8 cellular contexts compared by ENCODE assay signal in genomic region chr17:40362696-40363479, GRCh38. TPM values are rescaled to one million over a fixed set of nuclear protein-coding genes. Genes with fewer than 3 reads are reported as not detected.
DNase-seq lines count a peak whose midpoint lies in the region; ATAC-seq and TF ChIP-seq lines count a peak whose summit lies in the region.

No MANE protein-coding gene starts in this region.

- H3K4me2 ChIP-seq in HCT116 (ENCODE audit: low read length), result peak overlapping the region; percentile 73

- H3K4me3 ChIP-seq in GM08714 (ENCODE audit: low read length), result peak overlapping the region; percentile 60; the same call in 1 of the 2 replicates
- H3K4me3 ChIP-seq in HCT116 (replicated peaks in 1 of 2; ENCODE audit: low read depth in 1 of 2, low read length in 2 of 2), result peak overlapping the region; percentile 42 to 55
- peak overlapping the region; percentile 57 for H3K4me3 ChIP-seq in WERI-Rb-1 (ENCODE audit: low read depth, low read length)
- peak overlapping the region; percentile 54 to 64 for H3K4me3 ChIP-seq in cardiac fibroblast (replicated peaks in 1 of 2; ENCODE audit: low read depth in 2 of 2, low read length in 2 of 2)

- H3K9me3 ChIP-seq in HCT116 (ENCODE audit: control insufficient read depth in 1 of 2, insufficient read depth in 1 of 2, low read depth in 1 of 2, low read length in 2 of 2) (no peaks in the 10 kb centered on the region), WERI-Rb-1 (ENCODE audit: severe bottlenecking) (no peaks in the 10 kb centered on the region)

- RAD21 ChIA-PET in HCT116 (lab: Charles Lee; ENCODE audit: low non-redundant PET in 1 of 2, low total read pairs in 2 of 2, uncharacterized antibody in 2 of 2, unreplicated experiment in 2 of 2), result interaction anchor here (1.0 to 2.5 kb wide), 4 partner anchors 170 to 197 kb away, joined by 3 to 9 read pairs (median 4); no protein-coding TSS in a partner anchor

- no peaks in the 10 kb centered on the region for H3K9me2 ChIP-seq in HCT116 (ENCODE audit: insufficient read depth)

- DNase-seq in HCT116 (ENCODE audit: low read depth, low spot score) (peak; percentile 54), NCI-H1694 treated with DMSO at 0.1 percent for 48 hours (lab: John Stamatoyannopoulos, UW) (peak; percentile 58), WERI-Rb-1 (peak; percentile 97), cardiac fibroblast (ENCODE audit: low read depth in 2 of 2) (peak; percentile 76 to 79), left lobe of liver (ENCODE audit: low spot score) (peak; percentile 77)
- DNase-seq in stimulated activated CD4-positive, alpha-beta T cell treated with anti-CD3 and anti-CD28 coated beads, TNF-alpha, amount 100 ng/mL, for 48 hours (ENCODE audit: low read depth in 3 of 3), result peak; percentile 72 to 87 (median 83)

- no TSS peak for BruUV-seq in HCT116 (replicated peaks; lab: Mats Ljungman, UMichigan)

- peak; percentile 88 for TF ChIP-seq RAD21 in HCT116 (IDR thresholded peaks at IDR 0.05; ENCODE audit: low read depth)

- H3K79me2 ChIP-seq in HCT116 (ENCODE audit: insufficient read depth, low read length), result no peaks in the 10 kb centered on the region

- intact Hi-C loops in HCT116 (cut with micrococcal nuclease), result loop anchor here (1.0 kb wide), 1 partner anchor 197 kb away; no protein-coding TSS in a partner anchor

- no peaks in the 10 kb centered on the region for H3K36me3 ChIP-seq in HCT116 (ENCODE audit: control insufficient read depth in 1 of 2, insufficient read depth in 2 of 2, low read length in 2 of 2)
- H3K36me3 ChIP-seq in WERI-Rb-1, result peaks cover 3% of the 10 kb centered on the region; the same call in 1 of the 2 replicates

- H2AFZ ChIP-seq in HCT116 (ENCODE audit: low read depth, low read length, poor library complexity, severe bottlenecking), result peak overlapping the region; percentile 48

- peaks cover 4 to 31% of the 10 kb centered on the region in 2 experiments; a peak in 3 of 4 replicates for H3K4me1 ChIP-seq in HCT116 (ENCODE audit: control insufficient read depth in 1 of 2, insufficient read depth in 2 of 2, low read length in 2 of 2)

- POLR2A ChIA-PET in HCT116 (lab: Charles Lee), result interaction anchor here (1.7 kb wide), 1 partner anchor 198 kb away, joined by 6 read pairs; no protein-coding TSS in a partner anchor

- H3K27me3 ChIP-seq in HCT116 (ENCODE audit: insufficient read depth, low read length), result no peaks in the 10 kb centered on the region
- no peaks in the 10 kb centered on the region for H3K27me3 ChIP-seq in WERI-Rb-1 (ENCODE audit: insufficient read depth, low read depth, severe bottlenecking)

- peak overlapping the region; percentile 67; the same call in 1 of the 2 replicates for H3K27ac ChIP-seq in HCT116 (ENCODE audit: low read depth, low read length)
- H3K27ac ChIP-seq in WERI-Rb-1, result peak overlapping the region; percentile 49

- no peak for TF ChIP-seq POLR2A in HCT116 (IDR thresholded peaks at IDR 0.05; ENCODE audit: borderline replicate concordance, extremely low read depth, insufficient read depth, insufficient read length)

- peak overlapping the region; percentile 60 for H3K9ac ChIP-seq in HCT116 (ENCODE audit: low read length)

- ATAC-seq in HCT116 (peak; percentile 90), left lobe of liver (peak; percentile 81), GM18870 (IDR thresholded peaks at IDR 0.05; ENCODE audit: unreplicated experiment) (no peak)

- CTCF ChIA-PET in HCT116 (lab: Charles Lee), result interaction anchor here (0.8 to 4.2 kb wide), 6 partner anchors 18 to 197 kb away, joined by 3 to 34 read pairs (median 8); no protein-coding TSS in a partner anchor

- H4K20me1 ChIP-seq in HCT116 (ENCODE audit: insufficient read depth), result no peaks in the 10 kb centered on the region

- TF ChIP-seq CTCF in HCT116 (IDR thresholded peaks at IDR 0.05 in 2 of 3, conservative IDR thresholded peaks at IDR 0.05 in 1 of 3; ENCODE audit: borderline replicate concordance in 1 of 3, insufficient read depth in 1 of 3, low read depth in 2 of 3, low read length in 2 of 3) (peak; percentile 80 to 90 (median 87)), WERI-Rb-1 (IDR thresholded peaks at IDR 0.05; ENCODE audit: low read depth, low read length) (peak; percentile 96), cardiac fibroblast (IDR thresholded peaks at IDR 0.05; ENCODE audit: low read depth, low read length) (peak; percentile 76)

TF ChIP-seq in HCT116, 20 proteins besides CTCF, POLR2A, EP300 and RAD21:
- TF ChIP-seq ELF1 (IDR thresholded peaks at IDR 0.05; ENCODE audit: borderline replicate concordance, low read depth) (no peak; the same call in 1 of the 2 replicates), SIN3A (IDR thresholded peaks at IDR 0.05; ENCODE audit: low read depth) (no peak; the same call in 1 of the 2 replicates), TCF7L2 (IDR thresholded peaks at IDR 0.05; ENCODE audit: borderline replicate concordance, extremely low read depth, insufficient read depth, insufficient read length) (no peak), SP1 (IDR thresholded peaks at IDR 0.05; ENCODE audit: low read depth) (no peak), FOSL1 (IDR thresholded peaks at IDR 0.05; ENCODE audit: low read depth) (no peak), CEBPB (IDR thresholded peaks at IDR 0.05; ENCODE audit: low read depth) (no peak), SRF (IDR thresholded peaks at IDR 0.05; ENCODE audit: low read depth) (no peak), YY1 (IDR thresholded peaks at IDR 0.05; ENCODE audit: extremely low read depth, insufficient replicate concordance, low read depth, low read length) (peak; percentile 61), EGR1 (IDR thresholded peaks at IDR 0.05; ENCODE audit: low read depth) (no peak; the same call in 1 of the 2 replicates), EZH2phosphoT487 (IDR thresholded peaks at IDR 0.05; ENCODE audit: borderline replicate concordance) (no peak), ZBTB33 (IDR thresholded peaks at IDR 0.05; ENCODE audit: extremely low read depth, insufficient replicate concordance, low read length) (peak; percentile 89), POLR2AphosphoS5 (IDR thresholded peaks at IDR 0.05; ENCODE audit: low read depth, low read length) (peak; percentile 66), CBX3 (IDR thresholded peaks at IDR 0.05; ENCODE audit: low read depth) (peak; percentile 88; the same call in 1 of the 2 replicates), EZH2 (IDR thresholded peaks at IDR 0.05) (no peak), ATF3 (IDR thresholded peaks at IDR 0.05) (no peak), JUND (IDR thresholded peaks at IDR 0.05) (no peak), ZNF274 (IDR thresholded peaks at IDR 0.05; ENCODE audit: low read depth, low read length) (no peak), ZFX (IDR thresholded peaks at IDR 0.05) (peak; percentile 65; the same call in 1 of the 2 replicates)
- TF ChIP-seq, protein P1, sequence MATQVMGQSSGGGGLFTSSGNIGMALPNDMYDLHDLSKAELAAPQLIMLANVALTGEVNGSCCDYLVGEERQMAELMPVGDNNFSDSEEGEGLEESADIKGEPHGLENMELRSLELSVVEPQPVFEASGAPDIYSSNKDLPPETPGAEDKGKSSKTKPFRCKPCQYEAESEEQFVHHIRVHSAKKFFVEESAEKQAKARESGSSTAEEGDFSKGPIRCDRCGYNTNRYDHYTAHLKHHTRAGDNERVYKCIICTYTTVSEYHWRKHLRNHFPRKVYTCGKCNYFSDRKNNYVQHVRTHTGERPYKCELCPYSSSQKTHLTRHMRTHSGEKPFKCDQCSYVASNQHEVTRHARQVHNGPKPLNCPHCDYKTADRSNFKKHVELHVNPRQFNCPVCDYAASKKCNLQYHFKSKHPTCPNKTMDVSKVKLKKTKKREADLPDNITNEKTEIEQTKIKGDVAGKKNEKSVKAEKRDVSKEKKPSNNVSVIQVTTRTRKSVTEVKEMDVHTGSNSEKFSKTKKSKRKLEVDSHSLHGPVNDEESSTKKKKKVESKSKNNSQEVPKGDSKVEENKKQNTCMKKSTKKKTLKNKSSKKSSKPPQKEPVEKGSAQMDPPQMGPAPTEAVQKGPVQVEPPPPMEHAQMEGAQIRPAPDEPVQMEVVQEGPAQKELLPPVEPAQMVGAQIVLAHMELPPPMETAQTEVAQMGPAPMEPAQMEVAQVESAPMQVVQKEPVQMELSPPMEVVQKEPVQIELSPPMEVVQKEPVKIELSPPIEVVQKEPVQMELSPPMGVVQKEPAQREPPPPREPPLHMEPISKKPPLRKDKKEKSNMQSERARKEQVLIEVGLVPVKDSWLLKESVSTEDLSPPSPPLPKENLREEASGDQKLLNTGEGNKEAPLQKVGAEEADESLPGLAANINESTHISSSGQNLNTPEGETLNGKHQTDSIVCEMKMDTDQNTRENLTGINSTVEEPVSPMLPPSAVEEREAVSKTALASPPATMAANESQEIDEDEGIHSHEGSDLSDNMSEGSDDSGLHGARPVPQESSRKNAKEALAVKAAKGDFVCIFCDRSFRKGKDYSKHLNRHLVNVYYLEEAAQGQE (IDR thresholded peaks at IDR 0.05; ENCODE audit: low read depth), result no peak
- TF ChIP-seq, protein P2, sequence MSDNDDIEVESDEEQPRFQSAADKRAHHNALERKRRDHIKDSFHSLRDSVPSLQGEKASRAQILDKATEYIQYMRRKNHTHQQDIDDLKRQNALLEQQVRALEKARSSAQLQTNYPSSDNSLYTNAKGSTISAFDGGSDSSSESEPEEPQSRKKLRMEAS (IDR thresholded peaks at IDR 0.05), result peak; percentile 92

RNA-seq across cellular contexts. Expression of gene GJD3, which starts 1.6 kb away (rescaled TPM):
- total RNA-seq in HCT116 (2021; ENCODE audit: unreplicated experiment) (not detected), left lobe of liver (0.68 TPM)
- polyA plus RNA-seq in HCT116 (2012), result 0.29 and 1.5 TPM in 2 replicates

RNA-seq across cellular contexts. Expression of gene RARA, which starts 53.9 kb away (rescaled TPM):
- total RNA-seq in HCT116 (2021; ENCODE audit: unreplicated experiment), result 35.1 TPM
- polyA plus RNA-seq in HCT116 (2012), result 38.1 and 46.6 TPM in 2 replicates
- 21.3 TPM for total RNA-seq in left lobe of liver

RNA-seq across cellular contexts. Expression of gene TOP2A, which starts 54.8 kb away (rescaled TPM):
- 141 TPM for total RNA-seq in HCT116 (2021; ENCODE audit: unreplicated experiment)
- 33.0 and 53.0 TPM in 2 replicates for polyA plus RNA-seq in HCT116 (2012)
- 1.8 TPM for total RNA-seq in left lobe of liver

Comparison
In these comparisons a context has a peak if more than half of its experiments do, and no peak if none do; other contexts are left out.
1. RNA of gene TOP2A, which starts 54.8 kb away (total RNA-seq): 141 TPM in HCT116 (single experiment); 1.8 TPM in left lobe of liver (single experiment); every median in the first group is over 10 times any median in the second.
2. Peak in every context shown above with its lines, with median percentiles within 50 percentile points of each other: H3K4me3 ChIP-seq, DNase-seq and CTCF ChIP-seq.